ENCODE assay signal across 2 cellular contexts in the genomic region with DNA sequence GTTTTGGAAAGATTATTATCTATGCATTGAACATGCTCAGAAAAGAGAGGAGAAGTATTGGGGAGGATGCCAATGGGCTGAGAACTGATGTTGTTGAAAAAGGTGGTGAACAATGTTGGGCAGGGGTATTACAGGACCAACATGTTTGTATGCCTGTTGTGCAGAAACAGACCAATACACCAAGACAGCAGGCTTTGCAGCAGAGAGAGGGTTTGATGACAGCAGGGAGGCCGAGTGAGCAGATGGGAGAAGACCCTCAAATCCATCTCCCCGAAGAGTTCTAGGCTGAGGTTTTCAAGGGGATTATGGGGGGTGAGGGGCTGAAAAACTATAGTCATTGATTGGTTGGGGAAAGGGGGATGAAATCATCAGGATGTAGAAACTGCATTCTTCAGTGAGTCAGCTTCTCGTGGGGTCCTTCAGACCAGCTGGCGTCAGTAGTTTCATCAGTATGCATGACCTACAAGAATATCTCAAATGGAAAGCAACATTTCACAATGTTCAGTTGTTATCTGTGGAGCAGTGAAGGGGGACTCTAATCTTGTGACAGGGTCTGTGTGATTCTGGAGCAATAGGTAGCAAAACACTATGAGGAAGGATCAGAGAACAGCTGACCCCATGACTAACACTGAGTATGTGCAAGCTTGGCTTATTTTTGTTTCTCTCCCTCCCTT.
A peak's percentile ranks its signal among the peaks of the same experiment; 100 is the strongest.
TF ChIP-seq lines count a peak whose summit lies in the region.

No MANE protein-coding gene starts in this region.

TF ChIP-seq in A549, 52 proteins besides CTCF, POLR2A, EP300 and RAD21 (continued from another document):
- TF ChIP-seq, protein P1, sequence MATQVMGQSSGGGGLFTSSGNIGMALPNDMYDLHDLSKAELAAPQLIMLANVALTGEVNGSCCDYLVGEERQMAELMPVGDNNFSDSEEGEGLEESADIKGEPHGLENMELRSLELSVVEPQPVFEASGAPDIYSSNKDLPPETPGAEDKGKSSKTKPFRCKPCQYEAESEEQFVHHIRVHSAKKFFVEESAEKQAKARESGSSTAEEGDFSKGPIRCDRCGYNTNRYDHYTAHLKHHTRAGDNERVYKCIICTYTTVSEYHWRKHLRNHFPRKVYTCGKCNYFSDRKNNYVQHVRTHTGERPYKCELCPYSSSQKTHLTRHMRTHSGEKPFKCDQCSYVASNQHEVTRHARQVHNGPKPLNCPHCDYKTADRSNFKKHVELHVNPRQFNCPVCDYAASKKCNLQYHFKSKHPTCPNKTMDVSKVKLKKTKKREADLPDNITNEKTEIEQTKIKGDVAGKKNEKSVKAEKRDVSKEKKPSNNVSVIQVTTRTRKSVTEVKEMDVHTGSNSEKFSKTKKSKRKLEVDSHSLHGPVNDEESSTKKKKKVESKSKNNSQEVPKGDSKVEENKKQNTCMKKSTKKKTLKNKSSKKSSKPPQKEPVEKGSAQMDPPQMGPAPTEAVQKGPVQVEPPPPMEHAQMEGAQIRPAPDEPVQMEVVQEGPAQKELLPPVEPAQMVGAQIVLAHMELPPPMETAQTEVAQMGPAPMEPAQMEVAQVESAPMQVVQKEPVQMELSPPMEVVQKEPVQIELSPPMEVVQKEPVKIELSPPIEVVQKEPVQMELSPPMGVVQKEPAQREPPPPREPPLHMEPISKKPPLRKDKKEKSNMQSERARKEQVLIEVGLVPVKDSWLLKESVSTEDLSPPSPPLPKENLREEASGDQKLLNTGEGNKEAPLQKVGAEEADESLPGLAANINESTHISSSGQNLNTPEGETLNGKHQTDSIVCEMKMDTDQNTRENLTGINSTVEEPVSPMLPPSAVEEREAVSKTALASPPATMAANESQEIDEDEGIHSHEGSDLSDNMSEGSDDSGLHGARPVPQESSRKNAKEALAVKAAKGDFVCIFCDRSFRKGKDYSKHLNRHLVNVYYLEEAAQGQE (IDR thresholded peaks at IDR 0.05): no peak
- TF ChIP-seq KDM5A (IDR thresholded peaks at IDR 0.05): peak; percentile 59; the same call in 1 of the 2 replicates

TF ChIP-seq in IMR-90, 13 proteins besides CTCF, POLR2A, EP300 and RAD21 (continued from another document):
- TF ChIP-seq, protein P2, sequence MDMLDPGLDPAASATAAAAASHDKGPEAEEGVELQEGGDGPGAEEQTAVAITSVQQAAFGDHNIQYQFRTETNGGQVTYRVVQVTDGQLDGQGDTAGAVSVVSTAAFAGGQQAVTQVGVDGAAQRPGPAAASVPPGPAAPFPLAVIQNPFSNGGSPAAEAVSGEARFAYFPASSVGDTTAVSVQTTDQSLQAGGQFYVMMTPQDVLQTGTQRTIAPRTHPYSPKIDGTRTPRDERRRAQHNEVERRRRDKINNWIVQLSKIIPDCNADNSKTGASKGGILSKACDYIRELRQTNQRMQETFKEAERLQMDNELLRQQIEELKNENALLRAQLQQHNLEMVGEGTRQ (IDR thresholded peaks at IDR 0.05; ENCODE audit: low read depth, low read length): peak; percentile 35; the same call in 1 of the 2 replicates
